Comparison of ENCODE assay signal across 20 cellular contexts in the genomic region with DNA sequence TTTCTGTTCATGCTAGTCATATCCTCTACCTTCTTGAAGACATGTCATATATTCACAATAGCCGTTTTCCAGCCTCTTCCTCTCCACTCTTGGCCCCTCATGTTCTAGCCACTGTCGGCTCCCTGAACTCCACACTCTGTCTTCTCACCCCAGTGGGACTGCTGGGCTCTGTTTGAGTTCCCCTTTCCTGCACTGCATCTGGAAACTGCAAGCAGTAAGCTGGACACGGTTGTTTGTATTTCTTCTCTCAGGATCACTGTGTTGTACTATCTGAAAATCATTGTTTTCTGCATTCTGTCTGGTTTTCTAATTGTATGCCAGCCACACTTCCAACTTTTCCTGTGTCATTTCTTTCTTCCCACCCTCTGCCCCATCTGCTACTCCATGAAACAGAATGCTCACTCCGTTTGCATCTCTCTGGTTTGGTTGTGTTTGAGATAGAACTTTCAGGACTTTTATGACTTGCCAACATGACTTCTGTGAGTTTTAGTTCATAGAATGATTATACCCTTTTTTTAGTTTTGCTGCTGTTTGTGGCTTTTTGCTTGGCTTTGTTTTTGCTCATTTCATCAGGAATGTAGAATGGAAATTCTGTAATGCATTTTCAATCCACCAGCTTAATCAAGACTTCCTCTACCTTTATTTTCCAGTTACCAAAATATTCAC.
A peak's percentile ranks its signal among the peaks of the same experiment; 100 is the strongest.
DNase-seq lines count a peak whose midpoint lies in the region; ATAC-seq and TF ChIP-seq lines count a peak whose summit lies in the region.
"Had no signal": no experiment of that assay in that cellular context is flagged by ENCODE, and none has a peak within 500 bp of the region (broad histone marks: within the 10 kb centered on the region; RNA-seq: fewer than 3 reads in every experiment).

No MANE protein-coding gene starts in this region.

- peaks cover 50% of the 10 kb centered on the region for H3K4me1 Mint-ChIP-seq in activated naive CD4-positive, alpha-beta T cell treated with anti-CD3 and anti-CD28 coated beads, Interleukin-2, amount 50 U/mL, for 24 hours
- peaks cover 76% of the 10 kb centered on the region for H3K4me1 Mint-ChIP-seq in activated naive CD4-positive, alpha-beta T cell treated with anti-CD3 and anti-CD28 coated beads, Interleukin-2, amount 10 ng/mL, durations not matched to agents 7 days and 5 days
- peaks cover 58 to 81% (median 73%) of the 10 kb centered on the region in 3 donors for H3K4me1 Mint-ChIP-seq in T-cell
- H3K4me1 Mint-ChIP-seq in stimulated activated effector memory CD8-positive, alpha-beta T cell treated with anti-CD3 and anti-CD28 coated beads, Interleukin-12 subunit alpha, Interleukin-12 subunit beta, amount 100 ng/mL, for 72 hours = peaks cover 45% of the 10 kb centered on the region
- H3K4me1 Mint-ChIP-seq: brain had no signal

- no peak for DNase-seq in activated naive CD4-positive, alpha-beta T cell treated with anti-CD3 and anti-CD28 coated beads, Interleukin-2, amount 10 ng/mL, durations not matched to agents 7 days and 5 days
- DNase-seq in T-cell = no peak
- no peak for DNase-seq in heart left ventricle
- no peak for DNase-seq in stimulated activated effector memory CD8-positive, alpha-beta T cell treated with anti-CD3 and anti-CD28 coated beads, Interleukin-12 subunit alpha, Interleukin-12 subunit beta, amount 100 ng/mL, for 72 hours (ENCODE audit: low spot score in 2 of 2)
- no peak for DNase-seq in AG20443 (ENCODE audit: low spot score)
- DNase-seq in NCI-H146 treated with DMSO at 0.1 percent for 48 hours (lab: John Stamatoyannopoulos, UW; ENCODE audit: unreplicated experiment) = no peak
- DNase-seq: foreskin melanocyte; IMR-90; NCI-H1048; NCI-H2081 treated with DMSO at 0.1 percent for 48 hours; NCI-H510A; occipital lobe; RPMI8226; stimulated activated CD4-positive, alpha-beta T cell treated with anti-CD3 and anti-CD28 coated beads, Interleukin-2, amount 100 ng/mL, for 24 hours; stimulated activated naive CD8-positive, alpha-beta T cell treated with anti-CD3 and anti-CD28 coated beads, Interleukin-15, amount 100 ng/mL, for 72 hours; WERI-Rb-1 had no signal

- H3K4me1 ChIP-seq in heart left ventricle = peaks cover 0 to 29% (median 12%) of the 10 kb centered on the region in 12 donors
- H3K4me1 ChIP-seq: sigmoid colon had no signal

- no peak overlapping the region for H3K4me3 ChIP-seq in heart left ventricle
- H3K4me3 ChIP-seq: sigmoid colon had no signal

- no peak for TF ChIP-seq POLR2A in heart left ventricle (IDR thresholded peaks at IDR 0.05)

- H3K27me3 Mint-ChIP-seq in activated naive CD4-positive, alpha-beta T cell treated with anti-CD3 and anti-CD28 coated beads, Interleukin-2, amount 50 U/mL, for 24 hours = no peaks in the 10 kb centered on the region
- H3K27me3 Mint-ChIP-seq in activated naive CD4-positive, alpha-beta T cell treated with anti-CD3 and anti-CD28 coated beads, Interleukin-2, amount 10 ng/mL, durations not matched to agents 7 days and 5 days = no peaks in the 10 kb centered on the region
- H3K27me3 Mint-ChIP-seq in T-cell = no peaks in the 10 kb centered on the region
- H3K27me3 Mint-ChIP-seq: brain; stimulated activated naive CD8-positive, alpha-beta T cell treated with anti-CD3 and anti-CD28 coated beads, Interleukin-15, amount 100 ng/mL, for 72 hours had no signal

- CTCF ChIA-PET in activated naive CD4-positive, alpha-beta T cell treated with anti-CD3 and anti-CD28 coated beads, Interleukin-2, amount 10 ng/mL, durations not matched to agents 7 days and 5 days (lab: Charles Lee) = no interaction called here
- CTCF ChIA-PET in T-cell (lab: Charles Lee) = no interaction called here

- H3K27ac ChIP-seq in heart left ventricle = peak overlapping the region; percentile 1 to 75 (median 62)
- H3K27ac ChIP-seq: sigmoid colon, WERI-Rb-1 had no signal

- H3K27me3 ChIP-seq in heart left ventricle = no peaks in the 10 kb centered on the region
- H3K27me3 ChIP-seq: sigmoid colon had no signal

- intact Hi-C loops in heart left ventricle (cut with DNase I) = no loop called here

- H3K9me3 ChIP-seq in heart left ventricle = no peaks in the 10 kb centered on the region
- H3K9me3 ChIP-seq: sigmoid colon had no signal

- no peak overlapping the region for H3K4me3 Mint-ChIP-seq in activated naive CD4-positive, alpha-beta T cell treated with anti-CD3 and anti-CD28 coated beads, Interleukin-2, amount 50 U/mL, for 24 hours
- H3K4me3 Mint-ChIP-seq in activated naive CD4-positive, alpha-beta T cell treated with anti-CD3 and anti-CD28 coated beads, Interleukin-2, amount 10 ng/mL, durations not matched to agents 7 days and 5 days = no peak overlapping the region
- no peak overlapping the region for H3K4me3 Mint-ChIP-seq in T-cell
- no peak overlapping the region for H3K4me3 Mint-ChIP-seq in stimulated activated effector memory CD8-positive, alpha-beta T cell treated with anti-CD3 and anti-CD28 coated beads, Interleukin-12 subunit alpha, Interleukin-12 subunit beta, amount 100 ng/mL, for 72 hours
- H3K4me3 Mint-ChIP-seq: brain; stimulated activated naive CD8-positive, alpha-beta T cell treated with anti-CD3 and anti-CD28 coated beads, Interleukin-15, amount 100 ng/mL, for 72 hours had no signal

- WGBS in heart left ventricle, 4 donors = 35 to 49% (median 39%) methylated on average over 4 of the region's 4 CpGs

- no peak for TF ChIP-seq CTCF in heart left ventricle (IDR thresholded peaks at IDR 0.05)

- POLR2A ChIA-PET in T-cell (lab: Charles Lee) = no interaction called here

- no peak for ATAC-seq in T-cell (replicated peaks in 1 of 4)
- no peak for ATAC-seq in heart left ventricle
- ATAC-seq in stimulated activated effector memory CD8-positive, alpha-beta T cell treated with anti-CD3 and anti-CD28 coated beads, Interleukin-12 subunit alpha, Interleukin-12 subunit beta, amount 100 ng/mL, for 72 hours = peak; percentile 71
- ATAC-seq in HG03196 (IDR thresholded peaks at IDR 0.05; ENCODE audit: unreplicated experiment) = no peak
- ATAC-seq: stimulated activated naive CD8-positive, alpha-beta T cell treated with anti-CD3 and anti-CD28 coated beads, Interleukin-15, amount 100 ng/mL, for 72 hours had no signal

- peaks cover 0 to 30% (median 3%) of the 10 kb centered on the region in 9 donors for H3K36me3 ChIP-seq in heart left ventricle
- H3K36me3 ChIP-seq: sigmoid colon, WERI-Rb-1 had no signal

- no peaks in the 10 kb centered on the region for H3K9me3 Mint-ChIP-seq in activated naive CD4-positive, alpha-beta T cell treated with anti-CD3 and anti-CD28 coated beads, Interleukin-2, amount 50 U/mL, for 24 hours
- H3K9me3 Mint-ChIP-seq in activated naive CD4-positive, alpha-beta T cell treated with anti-CD3 and anti-CD28 coated beads, Interleukin-2, amount 10 ng/mL, durations not matched to agents 7 days and 5 days = peaks cover 9% of the 10 kb centered on the region
- no peaks in the 10 kb centered on the region for H3K9me3 Mint-ChIP-seq in T-cell
- H3K9me3 Mint-ChIP-seq in stimulated activated effector memory CD8-positive, alpha-beta T cell treated with anti-CD3 and anti-CD28 coated beads, Interleukin-12 subunit alpha, Interleukin-12 subunit beta, amount 100 ng/mL, for 72 hours = no peaks in the 10 kb centered on the region

- H3K27ac Mint-ChIP-seq in activated naive CD4-positive, alpha-beta T cell treated with anti-CD3 and anti-CD28 coated beads, Interleukin-2, amount 50 U/mL, for 24 hours = peak overlapping the region; percentile 75
- no peak overlapping the region for H3K27ac Mint-ChIP-seq in activated naive CD4-positive, alpha-beta T cell treated with anti-CD3 and anti-CD28 coated beads, Interleukin-2, amount 10 ng/mL, durations not matched to agents 7 days and 5 days
- H3K27ac Mint-ChIP-seq in T-cell = peak overlapping the region; percentile 50 to 58
- no peak overlapping the region for H3K27ac Mint-ChIP-seq in stimulated activated effector memory CD8-positive, alpha-beta T cell treated with anti-CD3 and anti-CD28 coated beads, Interleukin-12 subunit alpha, Interleukin-12 subunit beta, amount 100 ng/mL, for 72 hours
- H3K27ac Mint-ChIP-seq: stimulated activated naive CD8-positive, alpha-beta T cell treated with anti-CD3 and anti-CD28 coated beads, Interleukin-15, amount 100 ng/mL, for 72 hours had no signal

- peaks cover 29% of the 10 kb centered on the region for H3K36me3 Mint-ChIP-seq in activated naive CD4-positive, alpha-beta T cell treated with anti-CD3 and anti-CD28 coated beads, Interleukin-2, amount 50 U/mL, for 24 hours
- H3K36me3 Mint-ChIP-seq in activated naive CD4-positive, alpha-beta T cell treated with anti-CD3 and anti-CD28 coated beads, Interleukin-2, amount 10 ng/mL, durations not matched to agents 7 days and 5 days = peaks cover 66% of the 10 kb centered on the region
- peaks cover 56% of the 10 kb centered on the region for H3K36me3 Mint-ChIP-seq in T-cell
- peaks cover 18% of the 10 kb centered on the region for H3K36me3 Mint-ChIP-seq in stimulated activated effector memory CD8-positive, alpha-beta T cell treated with anti-CD3 and anti-CD28 coated beads, Interleukin-12 subunit alpha, Interleukin-12 subunit beta, amount 100 ng/mL, for 72 hours

Comparison
In these comparisons a context has a peak if more than half of its experiments do, and no peak if none do; other contexts are left out.
1. H3K27ac Mint-ChIP-seq: peak in activated naive CD4-positive, alpha-beta T cell treated with anti-CD3 and anti-CD28 coated beads, Interleukin-2, amount 50 U/mL, for 24 hours (single experiment) and T-cell (2 of 2); none in activated naive CD4-positive, alpha-beta T cell treated with anti-CD3 and anti-CD28 coated beads, Interleukin-2, amount 10 ng/mL, durations not matched to agents 7 days and 5 days (single experiment) and stimulated activated effector memory CD8-positive, alpha-beta T cell treated with anti-CD3 and anti-CD28 coated beads, Interleukin-12 subunit alpha, Interleukin-12 subunit beta, amount 100 ng/mL, for 72 hours (single experiment).